Comparison of ENCODE assay signal across 1 cellular context in genomic region chr10:86693721-86694369, GRCh38.
TF ChIP-seq lines count a peak whose summit lies in the region.

No MANE protein-coding gene starts in this region.

TF ChIP-seq in HEK293, 187 proteins besides CTCF, POLR2A, EP300 and RAD21 (continued from another document):
- TF ChIP-seq MYNN (tag by site-specific recombination; IDR thresholded peaks at IDR 0.05; ENCODE audit: borderline replicate concordance) = no peak
- TF ChIP-seq SALL2 (tag by site-specific recombination; IDR thresholded peaks at IDR 0.05; ENCODE audit: borderline replicate concordance) = no peak
- TF ChIP-seq ZNF155 (tag by site-specific recombination; IDR thresholded peaks at IDR 0.05) = no peak
- TF ChIP-seq SP7 (tag by site-specific recombination; IDR thresholded peaks at IDR 0.05) = peak; percentile 16; the same call in 1 of the 2 replicates
- 0 out of 2 replicates have a peak, but pooled peaks have one; percentile 15 for TF ChIP-seq IKZF3 (tag by site-specific recombination; IDR thresholded peaks at IDR 0.05)
- TF ChIP-seq ZNF610 (tag by site-specific recombination; IDR thresholded peaks at IDR 0.05; ENCODE audit: borderline replicate concordance) = 0 out of 2 replicates have a peak, but pooled peaks have one; percentile 17
